ENCODE assay signal across 1 cellular context in genomic region chrX:82961129-82961528, GRCh38.
TF ChIP-seq lines count a peak whose summit lies in the region.

No MANE protein-coding gene starts in this region.

TF ChIP-seq in GM12878, 131 proteins besides CTCF, POLR2A, EP300 and RAD21 (continued from another document):
- no peak for TF ChIP-seq POLR2AphosphoS5 (IDR thresholded peaks at IDR 0.05; ENCODE audit: low read length)
- no peak for TF ChIP-seq ATF7 (IDR thresholded peaks at IDR 0.05; ENCODE audit: low read depth)
- no peak for TF ChIP-seq SREBF2 (IDR thresholded peaks at IDR 0.05; ENCODE audit: low read length)
- TF ChIP-seq MEF2B (IDR thresholded peaks at IDR 0.05; ENCODE audit: partially characterized antibody, poor library complexity, severe bottlenecking) = no peak
- no peak for TF ChIP-seq TAF1 (IDR thresholded peaks at IDR 0.05; ENCODE audit: borderline replicate concordance, low read depth, low read length)
- TF ChIP-seq KDM1A (IDR thresholded peaks at IDR 0.05; ENCODE audit: borderline replicate concordance) = no peak
